10 cellular contexts compared by ENCODE assay signal in genomic region chr19:41367848-41368301, GRCh38. TPM values are rescaled to one million over a fixed set of nuclear protein-coding genes. Genes with fewer than 3 reads are reported as not detected.
DNase-seq lines count a peak whose midpoint lies in the region; ATAC-seq and TF ChIP-seq lines count a peak whose summit lies in the region.
"Had no signal": no experiment of that assay in that cellular context is flagged by ENCODE, and none has a peak within 500 bp of the region (broad histone marks: within the 10 kb centered on the region; RNA-seq: fewer than 3 reads in every experiment).

No MANE protein-coding gene starts in this region.

- TF ChIP-seq CTCF in Calu3 (IDR thresholded peaks at IDR 0.05; ENCODE audit: unreplicated experiment) (no peak), body of pancreas (IDR thresholded peaks at IDR 0.05) (no peak), nephron (IDR thresholded peaks at IDR 0.05; ENCODE audit: unreplicated experiment in 3 of 3) (no peak), uterus (IDR thresholded peaks at IDR 0.05) (no peak)

- no TSS peak for BruUV-seq in Calu3 (replicated peaks; lab: Mats Ljungman, UMichigan)

- peak overlapping the region; percentile 33 for H3K4me3 Mint-ChIP-seq in Calu3 (ENCODE audit: low read depth, unreplicated experiment)
- peak overlapping the region in 2 of 3 experiments; percentile 25 to 59 for H3K4me3 Mint-ChIP-seq in nephron
- H3K4me3 Mint-ChIP-seq in activated T-helper 17 cell treated with anti-CD3 and anti-CD28 coated beads, Interleukin-2, amount 50 U/mL, for 72 hours = no peak overlapping the region
- H3K4me3 Mint-ChIP-seq: activated naive CD8-positive, alpha-beta T cell treated with anti-CD3 and anti-CD28 coated beads, Interleukin-2, amount 10 ng/mL, durations not matched to agents 7 days and 5 days had no signal

- CTCF ChIA-PET in Calu3 (lab: Charles Lee) = interaction anchor here (0.6 to 1.3 kb wide), 5 partner anchors 9 to 72 kb away, joined by 3 to 9 read pairs (median 3); partner anchors contain the start of gene DMAC2

- 17 to 26% methylated on average over 6 of the region's 6 CpGs for WGBS in body of pancreas, 2 donors

- ATAC-seq in body of pancreas = peak; percentile 43
- ATAC-seq in activated T-helper 17 cell treated with anti-CD3 and anti-CD28 coated beads, Interleukin-2, amount 50 U/mL, for 72 hours (replicated peaks) = no peak

- H3K27ac Mint-ChIP-seq in Calu3 (ENCODE audit: unreplicated experiment) = peak overlapping the region; percentile 72
- H3K27ac Mint-ChIP-seq in nephron = peak overlapping the region; percentile 77 to 93 (median 88)
- no peak overlapping the region for H3K27ac Mint-ChIP-seq in activated T-helper 17 cell treated with anti-CD3 and anti-CD28 coated beads, Interleukin-2, amount 50 U/mL, for 72 hours
- H3K27ac Mint-ChIP-seq: activated naive CD8-positive, alpha-beta T cell treated with anti-CD3 and anti-CD28 coated beads, Interleukin-2, amount 10 ng/mL, durations not matched to agents 7 days and 5 days had no signal

- H3K4me1 ChIP-seq in body of pancreas (peaks cover 41% of the 10 kb centered on the region), uterus (no peaks in the 10 kb centered on the region)

- intact Hi-C loops in Calu3 (cut with micrococcal nuclease; ENCODE audit: unreplicated experiment) = no loop called here
- intact Hi-C loops in body of pancreas (cut with DNase I) = no loop called here
- intact Hi-C loops in uterus (cut with DNase I; ENCODE audit: low total_unique reads) = no loop called here

- H3K27me3 ChIP-seq in body of pancreas (no peaks in the 10 kb centered on the region), uterus (no peaks in the 10 kb centered on the region)

- peak; percentile 46 for DNase-seq in Calu3
- DNase-seq in Kasumi-1 (lab: John Stamatoyannopoulos, UW) = peak; percentile 73 to 80
- peak in 3 of 4 donors; percentile 16 to 44 (median 31) for DNase-seq in body of pancreas
- no peak for DNase-seq in globus pallidus (ENCODE audit: low spot score)
- DNase-seq in NCI-H526 (lab: John Stamatoyannopoulos, UW) = no peak
- DNase-seq in uterus = no peak
- DNase-seq: activated naive CD8-positive, alpha-beta T cell treated with anti-CD3 and anti-CD28 coated beads, Interleukin-2, amount 10 ng/mL, durations not matched to agents 7 days and 5 days; stimulated activated naive CD4-positive, alpha-beta T cell had no signal

- H3K4me3 ChIP-seq in body of pancreas (no peak overlapping the region), uterus (no peak overlapping the region)

- TF ChIP-seq POLR2A in body of pancreas (IDR thresholded peaks at IDR 0.05) (no peak), uterus (IDR thresholded peaks at IDR 0.05) (no peak)

- H3K36me3 Mint-ChIP-seq in Calu3 (ENCODE audit: insufficient read depth, unreplicated experiment) = peaks cover 27% of the 10 kb centered on the region
- H3K36me3 Mint-ChIP-seq in nephron (ENCODE audit: low read depth) = no peaks in the 10 kb centered on the region
- peaks cover 6% of the 10 kb centered on the region for H3K36me3 Mint-ChIP-seq in activated T-helper 17 cell treated with anti-CD3 and anti-CD28 coated beads, Interleukin-2, amount 50 U/mL, for 72 hours (ENCODE audit: low read depth)

- H3K27me3 Mint-ChIP-seq in Calu3 (ENCODE audit: unreplicated experiment) (no peaks in the 10 kb centered on the region), nephron (ENCODE audit: low read depth) (no peaks in the 10 kb centered on the region)
- no peaks in the 10 kb centered on the region for H3K27me3 Mint-ChIP-seq in activated T-helper 17 cell treated with anti-CD3 and anti-CD28 coated beads, Interleukin-2, amount 50 U/mL, for 72 hours
- H3K27me3 Mint-ChIP-seq: activated naive CD8-positive, alpha-beta T cell treated with anti-CD3 and anti-CD28 coated beads, Interleukin-2, amount 10 ng/mL, durations not matched to agents 7 days and 5 days had no signal

- H3K9me3 Mint-ChIP-seq in Calu3 (ENCODE audit: low read depth, unreplicated experiment) = no peaks in the 10 kb centered on the region
- no peaks in the 10 kb centered on the region for H3K9me3 Mint-ChIP-seq in nephron
- H3K9me3 Mint-ChIP-seq in activated T-helper 17 cell treated with anti-CD3 and anti-CD28 coated beads, Interleukin-2, amount 50 U/mL, for 72 hours = no peaks in the 10 kb centered on the region
- H3K9me3 Mint-ChIP-seq: activated naive CD8-positive, alpha-beta T cell treated with anti-CD3 and anti-CD28 coated beads, Interleukin-2, amount 10 ng/mL, durations not matched to agents 7 days and 5 days had no signal

- H3K27ac ChIP-seq in body of pancreas = peak overlapping the region; percentile 59 to 84 (median 83)
- H3K27ac ChIP-seq in uterus = no peak overlapping the region

- H3K4me1 Mint-ChIP-seq in Calu3 (ENCODE audit: low read depth, unreplicated experiment) (peaks cover 29% of the 10 kb centered on the region), nephron (peaks cover 9% of the 10 kb centered on the region)
- H3K4me1 Mint-ChIP-seq in activated T-helper 17 cell treated with anti-CD3 and anti-CD28 coated beads, Interleukin-2, amount 50 U/mL, for 72 hours = no peaks in the 10 kb centered on the region

- H3K36me3 ChIP-seq in body of pancreas (replicated peaks in 1 of 2; ENCODE audit: insufficient read depth in 1 of 2, low read depth in 2 of 2) (no peaks in the 10 kb centered on the region), uterus (no peaks in the 10 kb centered on the region)

- no peaks in the 10 kb centered on the region for H3K9me3 ChIP-seq in body of pancreas
- no peaks in the 10 kb centered on the region for H3K9me3 ChIP-seq in uterus

RNA-seq across cellular contexts. Expression of gene B9D2, which starts 3.9 kb away (rescaled TPM):
- total RNA-seq in Calu3 (2022) (6.4 and 8.5 TPM in 2 replicates), body of pancreas (1 to 10 TPM in 1 of 2 donors, under 1 TPM in 1; 0.52 to 5.3 TPM), uterus (1 to 10 TPM in 2 of 4 donors, under 1 TPM in 1, not detected in 1; 0.29 to 6.2 (median 3.5) TPM)
- 1 to 10 TPM; 6.7 to 9.5 TPM for total RNA-seq in activated T-helper 17 cell treated with anti-CD3 and anti-CD28 coated beads, Interleukin-2, amount 50 U/mL, for 72 hours

RNA-seq across cellular contexts. Expression of gene TMEM91, which starts 8.5 kb away (rescaled TPM):
- total RNA-seq in Calu3 (2022) = 3.9 and 5.0 TPM in 2 replicates
- total RNA-seq in body of pancreas = 10 to 100 TPM in 1 of 2 donors, 1 to 10 TPM in 1; 7.5 to 15.5 TPM
- total RNA-seq in uterus = 10 to 100 TPM in 2 of 4 donors, 1 to 10 TPM in 2; 7.1 to 28.1 (median 10.9) TPM
- total RNA-seq in activated T-helper 17 cell treated with anti-CD3 and anti-CD28 coated beads, Interleukin-2, amount 50 U/mL, for 72 hours = 10 to 100 TPM in 1 of 2 donors, 1 to 10 TPM in 1; 3.5 to 15.1 TPM

RNA-seq across cellular contexts. Expression of gene TGFB1, which starts 14.2 kb away (rescaled TPM):
- total RNA-seq in Calu3 (2022) = 39.2 and 42.0 TPM in 2 replicates
- 10 to 100 TPM in 1 of 2 donors, 1 to 10 TPM in 1; 7.8 to 17.1 TPM for total RNA-seq in body of pancreas
- 10 to 100 TPM in 2 of 4 donors, 1 to 10 TPM in 2; 6.7 to 61.7 (median 15.7) TPM for total RNA-seq in uterus
- total RNA-seq in activated T-helper 17 cell treated with anti-CD3 and anti-CD28 coated beads, Interleukin-2, amount 50 U/mL, for 72 hours = 100 to 1,000 TPM; 107 to 158 TPM

RNA-seq across cellular contexts. Expression of gene EXOSC5, which starts 29.3 kb away (rescaled TPM):
- 44.7 and 49.5 TPM in 2 replicates for total RNA-seq in Calu3 (2022)
- total RNA-seq in body of pancreas = 10 to 100 TPM in 1 of 2 donors, 1 to 10 TPM in 1; 4.3 to 22.8 TPM
- 10 to 100 TPM in 1 of 4 donors, 1 to 10 TPM in 3; 1.5 to 11.4 (median 4.5) TPM for total RNA-seq in uterus
- 10 to 100 TPM; 33.0 to 58.7 TPM for total RNA-seq in activated T-helper 17 cell treated with anti-CD3 and anti-CD28 coated beads, Interleukin-2, amount 50 U/mL, for 72 hours

RNA-seq across cellular contexts. Expression of gene BCKDHA, which starts 29.7 kb away (rescaled TPM):
- total RNA-seq in Calu3 (2022) (19.8 and 25.2 TPM in 2 replicates), body of pancreas (10 to 100 TPM; 15.2 to 17.9 TPM), uterus (10 to 100 TPM; 18.2 to 36.7 (median 21.6) TPM)
- 10 to 100 TPM; 19.4 to 48.1 TPM for total RNA-seq in activated T-helper 17 cell treated with anti-CD3 and anti-CD28 coated beads, Interleukin-2, amount 50 U/mL, for 72 hours

Comparison
In these comparisons a context has a peak if more than half of its experiments do, and no peak if none do; other contexts are left out.
1. DNase-seq: peak in Calu3 (single experiment), Kasumi-1 (2 of 2) and body of pancreas (3 of 4); none in globus pallidus (single experiment), NCI-H526 (0 of 2) and uterus (0 of 2).
2. H3K27ac ChIP-seq: peak in body of pancreas (4 of 4); none in uterus (0 of 2).